Comparison of ENCODE assay signal across 21 cellular contexts in the genomic region with DNA sequence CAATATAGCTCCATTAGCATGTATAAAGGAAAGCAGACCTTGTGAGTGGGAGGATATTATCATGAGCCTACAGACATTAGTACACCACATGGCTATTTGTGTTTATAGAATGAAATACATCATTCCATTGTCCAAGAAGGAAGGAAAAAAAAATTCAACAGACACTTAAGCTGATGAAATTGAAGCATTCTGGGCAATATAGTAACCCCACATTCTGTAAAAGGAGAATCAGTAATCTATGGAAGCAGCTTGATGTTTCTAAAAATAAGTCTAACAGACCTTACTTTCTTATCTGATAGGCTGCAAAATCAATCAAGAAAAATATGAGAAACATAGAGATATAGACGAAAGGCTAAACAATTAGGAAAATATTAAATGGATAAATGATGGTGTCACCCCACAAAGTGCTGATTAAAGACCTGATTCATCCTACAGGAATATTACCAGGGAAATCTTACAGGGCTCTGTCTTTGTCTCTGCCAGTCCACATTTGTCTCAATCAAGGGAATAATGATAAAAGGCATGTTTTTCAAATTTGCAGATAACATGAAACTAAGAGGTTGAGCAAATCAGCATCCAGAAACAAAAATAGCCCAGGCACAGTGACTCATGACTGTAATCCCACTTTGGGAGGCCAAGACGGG.
"Had no signal": no experiment of that assay in that cellular context is flagged by ENCODE, and none has a peak within 500 bp of the region (broad histone marks: within the 10 kb centered on the region; RNA-seq: fewer than 3 reads in every experiment).

No MANE protein-coding gene starts in this region.

- H3K27ac ChIP-seq: epithelial cell of prostate, esophagus muscularis mucosa, foreskin keratinocyte, neutrophil, psoas muscle, right lobe of liver, spleen, testis, transverse colon had no signal

- DNase-seq: effector memory CD8-positive, alpha-beta T cell; foreskin keratinocyte; left colon; left ventricle myocardium superior; mesendoderm; naive thymus-derived CD4-positive, alpha-beta T cell; psoas muscle; retina; right lobe of liver; spleen; stimulated activated CD4-positive, alpha-beta T cell treated with anti-CD3 and anti-CD28 coated beads, Interleukin-15, amount 100 ng/mL, for 24 hours; stimulated activated CD4-positive, alpha-beta T cell treated with anti-CD3 and anti-CD28 coated beads, Interleukin-1b, Interleukin-23, amount 100 ng/mL, for 48 hours; stimulated activated CD4-positive, alpha-beta T cell treated with anti-CD3 and anti-CD28 coated beads, Interleukin-4, amount 100 ng/mL, for 24 hours; stimulated activated naive B cell treated with anti-CD40 and anti-IgM and Interleukin-4, amounts not matched to agents 10 μg/mL and 1 μg/mL and 100 μg/mL, for 72 hours; stimulated activated naive CD8-positive, alpha-beta T cell treated with anti-CD3 and anti-CD28 coated beads, Interleukin-15, amount 100 ng/mL, for 72 hours; testis; transverse colon had no signal

- H3K4me1 ChIP-seq: esophagus muscularis mucosa, foreskin keratinocyte, psoas muscle, right lobe of liver, spleen, testis, transverse colon had no signal

- H3K9me3 ChIP-seq: esophagus muscularis mucosa, neutrophil, psoas muscle, right lobe of liver, spleen, testis, transverse colon had no signal

- H3K27me3 ChIP-seq: esophagus muscularis mucosa, neutrophil, right lobe of liver, spleen, testis, transverse colon had no signal

- H3K4me3 ChIP-seq: esophagus muscularis mucosa, lung, psoas muscle, right lobe of liver, spleen, testis, transverse colon had no signal

- H3K36me3 ChIP-seq: esophagus muscularis mucosa, neutrophil, right lobe of liver, spleen, transverse colon had no signal
